In the genomic region with DNA sequence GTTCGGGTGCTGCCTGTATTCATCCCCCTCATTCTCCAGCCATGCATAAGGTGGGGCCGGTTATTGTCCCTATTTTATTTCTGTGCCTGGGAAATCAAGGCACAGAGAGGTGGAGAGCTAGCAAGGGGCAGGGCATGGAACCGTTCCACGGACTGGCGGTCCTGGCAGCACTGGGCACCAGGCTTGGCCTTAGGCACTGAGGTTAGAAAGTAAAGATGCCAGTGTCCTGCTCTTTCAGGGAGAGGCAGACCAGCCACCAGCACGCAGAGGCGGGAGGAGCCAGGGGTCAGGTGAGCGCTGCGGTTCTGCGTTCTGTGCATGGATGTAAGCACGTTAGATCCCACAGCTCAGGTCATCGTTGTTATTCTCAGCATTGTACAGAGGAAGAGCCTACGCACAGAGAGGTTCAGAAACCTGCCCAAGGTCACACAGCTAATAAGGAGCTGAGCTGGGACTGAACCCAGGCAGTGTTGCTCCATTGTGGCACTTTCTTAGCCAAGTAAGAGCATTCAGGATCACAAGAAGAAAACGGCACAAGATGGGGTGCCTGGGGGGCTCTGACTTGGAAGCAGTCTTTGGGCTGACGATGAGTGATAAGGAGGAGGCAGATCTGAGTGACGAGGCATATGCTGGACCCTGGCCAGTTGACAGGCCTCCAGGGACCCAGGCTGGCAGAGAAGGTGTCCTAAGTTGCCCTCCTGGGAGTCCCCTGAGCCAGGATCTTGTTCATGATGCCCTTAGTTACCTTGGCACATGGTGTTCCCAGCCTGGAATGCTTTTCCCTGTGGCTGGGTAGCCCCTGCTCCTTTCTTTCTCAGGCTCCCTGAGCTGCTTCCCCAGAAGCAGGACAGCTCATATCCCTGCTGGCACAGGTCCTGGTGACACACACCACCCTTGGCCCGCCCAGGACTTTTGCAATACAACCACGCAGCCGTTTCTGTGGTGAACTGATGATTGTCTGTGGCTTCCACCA, we compare ENCODE assay signal across 7 cellular contexts. TPM values are rescaled to one million over a fixed set of nuclear protein-coding genes. Genes with fewer than 3 reads are reported as not detected.
DNase-seq lines count a peak whose midpoint lies in the region; ATAC-seq and TF ChIP-seq lines count a peak whose summit lies in the region.

No MANE protein-coding gene starts in this region.

- TF ChIP-seq POLR2A in body of pancreas (IDR thresholded peaks at IDR 0.05) (no peak), transverse colon (IDR thresholded peaks at IDR 0.05) (no peak)

- DNase-seq in LNCaP clone FGC (ENCODE audit: low read depth) (peak; percentile 71), body of pancreas (peak; percentile 39 to 68 (median 62)), kidney glomerular epithelial cell (lab: John Stamatoyannopoulos, UW) (peak; percentile 59), transverse colon (peak; percentile 81), NCI-H524 treated with DMSO at 0.1 percent for 48 hours (lab: John Stamatoyannopoulos, UW) (no peak)

- WGBS in body of pancreas, 2 donors = 77 to 79% methylated on average over 11 to 18 of the region's 19 CpGs
- 68 to 100% methylated on average over 1 to 19 of the region's 19 CpGs for WGBS in transverse colon (ENCODE audit: low coverage in 1 of 2), 2 donors

- ATAC-seq in body of pancreas (peak; percentile 49), GM21529 (IDR thresholded peaks at IDR 0.05; ENCODE audit: unreplicated experiment) (no peak), HG02970 (IDR thresholded peaks at IDR 0.05; ENCODE audit: low FRiP score, unreplicated experiment) (no peak)

- no peak for TF ChIP-seq CTCF in LNCaP clone FGC (IDR thresholded peaks at IDR 0.05; ENCODE audit: control insufficient read depth, extremely low read depth, insufficient read depth)
- no peak for TF ChIP-seq CTCF in body of pancreas (IDR thresholded peaks at IDR 0.05)
- TF ChIP-seq CTCF in transverse colon (IDR thresholded peaks at IDR 0.05) = peak in 1 of 5 experiments; percentile 2

- H3K27ac ChIP-seq in body of pancreas (no peak overlapping the region), transverse colon (peak overlapping the region; percentile 58 to 80 (median 76))

- H3K4me3 ChIP-seq in LNCaP clone FGC (ENCODE audit: low read depth, low read length) (no peak overlapping the region), body of pancreas (no peak overlapping the region), transverse colon (no peak overlapping the region)

- H3K9me3 ChIP-seq in body of pancreas (no peaks in the 10 kb centered on the region), transverse colon (no peaks in the 10 kb centered on the region)

- TF ChIP-seq EP300 in transverse colon (IDR thresholded peaks at IDR 0.05; ENCODE audit: low read depth) = peak; percentile 80

- intact Hi-C loops in body of pancreas (cut with DNase I) = no loop called here
- intact Hi-C loops in transverse colon (cut with DNase I; ENCODE audit: low total_unique reads) = no loop called here

- no peaks in the 10 kb centered on the region for H3K27me3 ChIP-seq in body of pancreas
- no peaks in the 10 kb centered on the region for H3K27me3 ChIP-seq in transverse colon

- H3K4me1 ChIP-seq in body of pancreas (no peaks in the 10 kb centered on the region), transverse colon (peaks cover 19 to 47% (median 32%) of the 10 kb centered on the region in 4 donors)

- H3K36me3 ChIP-seq in body of pancreas (replicated peaks in 1 of 2; ENCODE audit: insufficient read depth in 1 of 2, low read depth in 2 of 2) = peaks cover 0 to 4% of the 10 kb centered on the region in 2 donors
- H3K36me3 ChIP-seq in transverse colon = peaks cover 0 to 3% (median 0%) of the 10 kb centered on the region in 4 donors

- in situ Hi-C loops in transverse colon (cut with MboI; ENCODE audit: low pct_ligation_motif_present in 1 of 4, low pct_unique_long_range_greater_than_20kb in 1 of 4, low sequenced_read_pairs in 3 of 4) = loop anchor here in 1 of 4 donors (25.0 kb wide), 1 partner anchor 88 kb away; the partner anchor contains the start of gene MRGPRG

RNA-seq across cellular contexts. Expression of gene OSBPL5, which starts 41.1 kb away (rescaled TPM):
- 10 to 100 TPM; 22.3 to 62.0 TPM for total RNA-seq in body of pancreas
- 100 to 1,000 TPM in 2 of 4 donors, 10 to 100 TPM in 2; 37.3 to 211 (median 105) TPM for total RNA-seq in transverse colon

Comparison
In these comparisons a context has a peak if more than half of its experiments do, and no peak if none do; other contexts are left out.
1. H3K27ac ChIP-seq: peak in transverse colon (4 of 4); none in body of pancreas (0 of 4).